In genomic region chr19:2703077-2703437, GRCh38 we compare ENCODE assay signal across 1 cellular context.
TF ChIP-seq lines count a peak whose summit lies in the region.

No MANE protein-coding gene starts in this region.

TF ChIP-seq in IMR-90, 13 proteins besides CTCF, POLR2A, EP300 and RAD21 (continued from another document):
- TF ChIP-seq FOS (IDR thresholded peaks at IDR 0.05; ENCODE audit: low read depth, low read length) (no peak), RCOR1 (IDR thresholded peaks at IDR 0.05; ENCODE audit: insufficient replicate concordance, low read length) (no peak), BHLHE40 (IDR thresholded peaks at IDR 0.05; ENCODE audit: low read depth, low read length) (no peak), CHD1 (IDR thresholded peaks at IDR 0.05; ENCODE audit: low read depth, low read length) (no peak), SMC3 (IDR thresholded peaks at IDR 0.05; ENCODE audit: low read depth, low read length) (no peak), NFE2L2 (IDR thresholded peaks at IDR 0.05; ENCODE audit: low read depth, low read length) (no peak), MAFK (IDR thresholded peaks at IDR 0.05; ENCODE audit: low read depth, low read length) (no peak)
- TF ChIP-seq, protein P1, sequence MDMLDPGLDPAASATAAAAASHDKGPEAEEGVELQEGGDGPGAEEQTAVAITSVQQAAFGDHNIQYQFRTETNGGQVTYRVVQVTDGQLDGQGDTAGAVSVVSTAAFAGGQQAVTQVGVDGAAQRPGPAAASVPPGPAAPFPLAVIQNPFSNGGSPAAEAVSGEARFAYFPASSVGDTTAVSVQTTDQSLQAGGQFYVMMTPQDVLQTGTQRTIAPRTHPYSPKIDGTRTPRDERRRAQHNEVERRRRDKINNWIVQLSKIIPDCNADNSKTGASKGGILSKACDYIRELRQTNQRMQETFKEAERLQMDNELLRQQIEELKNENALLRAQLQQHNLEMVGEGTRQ (IDR thresholded peaks at IDR 0.05; ENCODE audit: low read depth, low read length), result no peak
- TF ChIP-seq, protein P2, sequence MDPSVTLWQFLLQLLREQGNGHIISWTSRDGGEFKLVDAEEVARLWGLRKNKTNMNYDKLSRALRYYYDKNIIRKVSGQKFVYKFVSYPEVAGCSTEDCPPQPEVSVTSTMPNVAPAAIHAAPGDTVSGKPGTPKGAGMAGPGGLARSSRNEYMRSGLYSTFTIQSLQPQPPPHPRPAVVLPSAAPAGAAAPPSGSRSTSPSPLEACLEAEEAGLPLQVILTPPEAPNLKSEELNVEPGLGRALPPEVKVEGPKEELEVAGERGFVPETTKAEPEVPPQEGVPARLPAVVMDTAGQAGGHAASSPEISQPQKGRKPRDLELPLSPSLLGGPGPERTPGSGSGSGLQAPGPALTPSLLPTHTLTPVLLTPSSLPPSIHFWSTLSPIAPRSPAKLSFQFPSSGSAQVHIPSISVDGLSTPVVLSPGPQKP (IDR thresholded peaks at IDR 0.05; ENCODE audit: borderline replicate concordance, low read depth, low read length), result no peak
